Comparison of ENCODE assay signal across 28 cellular contexts in the genomic region with DNA sequence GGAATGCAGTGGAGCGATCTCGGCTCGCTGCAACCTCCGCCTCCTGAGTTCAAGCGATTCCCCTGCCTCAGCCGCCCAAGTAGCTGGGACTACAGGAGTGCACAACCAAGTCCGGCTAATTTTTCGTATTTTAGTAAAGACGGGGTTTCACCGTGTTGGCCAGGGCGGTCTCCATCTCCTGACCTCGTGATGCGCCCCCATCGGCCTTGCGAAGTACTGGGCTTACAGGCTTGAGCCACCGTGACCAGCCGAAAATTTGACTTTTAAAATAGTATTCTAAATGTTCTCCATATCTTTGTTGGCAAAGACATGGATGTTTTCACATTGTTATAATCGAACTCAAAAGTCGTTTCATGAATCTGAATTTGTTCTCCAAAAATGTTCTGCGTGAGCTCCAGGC.
"Had no signal": no experiment of that assay in that cellular context is flagged by ENCODE, and none has a peak within 500 bp of the region (broad histone marks: within the 10 kb centered on the region; RNA-seq: fewer than 3 reads in every experiment).

No MANE protein-coding gene starts in this region.

- DNase-seq: colonic mucosa; cortex of kidney; effector CD4-positive, alpha-beta T cell; effector memory CD8-positive, alpha-beta T cell; endodermal cell; erythroblast; esophagus squamous epithelium; foreskin fibroblast; foreskin melanocyte; gastrocnemius medialis; glutamatergic neuron; head of caudate nucleus; heart right ventricle; hippocampal formation; left cardiac atrium; left lung; left ventricle myocardium superior; lower lobe of right lung; mesenchymal stem cell; mucosa of descending colon; naive B cell had no signal

- H3K9me3 Mint-ChIP-seq: dendritic cell treated with granulocyte-macrophage colony-stimulating factor and Interleukin-4, amounts not matched to agents 40 ng/mL and 50 ng/mL, for 4 days; effector memory CD8-positive, alpha-beta T cell; endodermal cell; mesothelial cell of epicardium had no signal

- H3K36me3 ChIP-seq: colonic mucosa, esophagus squamous epithelium, gastrocnemius medialis, heart right ventricle, left lung, lower lobe of right lung had no signal

- FAIRE-seq: endometrium, islet of Langerhans, keratinocyte had no signal

- ATAC-seq: effector memory CD8-positive, alpha-beta T cell; esophagus mucosa; gastrocnemius medialis; heart right ventricle; left cardiac atrium; left lung; left ventricle myocardium superior; lower lobe of right lung; mucosa of descending colon had no signal

- H3K4me1 Mint-ChIP-seq: mesothelial cell of epicardium, naive B cell had no signal

- H3K4me1 ChIP-seq: colonic mucosa, esophagus squamous epithelium, gastrocnemius medialis, heart right ventricle, left lung, lower lobe of right lung had no signal

- H3K27ac Mint-ChIP-seq: dendritic cell treated with granulocyte-macrophage colony-stimulating factor and Interleukin-4, amounts not matched to agents 40 ng/mL and 50 ng/mL, for 4 days; effector memory CD8-positive, alpha-beta T cell; endodermal cell; mesothelial cell of epicardium; naive B cell had no signal

- H3K9me3 ChIP-seq: colonic mucosa, esophagus squamous epithelium, gastrocnemius medialis, heart right ventricle, left lung, lower lobe of right lung, mucosa of descending colon had no signal

- H3K36me3 Mint-ChIP-seq: mesothelial cell of epicardium, naive B cell had no signal

- H3K27me3 ChIP-seq: colonic mucosa, gastrocnemius medialis had no signal

- H3K4me3 Mint-ChIP-seq: dendritic cell treated with granulocyte-macrophage colony-stimulating factor and Interleukin-4, amounts not matched to agents 40 ng/mL and 50 ng/mL, for 4 days; effector memory CD8-positive, alpha-beta T cell; endodermal cell; mesothelial cell of epicardium; naive B cell had no signal

- H3K27ac ChIP-seq: colonic mucosa, epithelial cell of prostate, esophagus squamous epithelium, gastrocnemius medialis, heart right ventricle, left lung, lower lobe of right lung had no signal

- H3K4me3 ChIP-seq: colonic mucosa, esophagus squamous epithelium, gastrocnemius medialis, heart right ventricle, left lung, lower lobe of right lung, mucosa of descending colon had no signal
